In the genomic region with DNA sequence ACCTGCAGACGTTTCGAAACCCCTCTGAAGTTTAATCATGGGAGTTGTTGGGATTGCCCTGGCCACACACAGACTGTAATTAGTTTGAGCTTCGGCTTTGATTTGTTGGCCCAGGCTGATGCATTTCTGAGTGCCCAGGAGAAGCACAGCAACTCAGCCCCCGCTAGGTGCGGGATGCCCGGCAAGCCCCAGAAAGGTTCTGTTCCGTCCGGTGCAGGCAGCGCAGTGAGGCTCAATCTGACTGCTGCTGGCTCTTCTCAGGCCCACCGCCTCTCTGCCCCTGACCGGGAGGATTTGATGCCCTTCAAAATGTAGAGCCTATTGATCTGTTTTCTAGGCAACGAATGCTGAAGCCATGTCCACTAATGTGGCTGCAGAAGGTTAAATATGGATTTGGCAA, we compare ENCODE assay signal across 1 cellular context.
TF ChIP-seq lines count a peak whose summit lies in the region.

No MANE protein-coding gene starts in this region.

TF ChIP-seq in WTC11, 78 proteins besides CTCF, POLR2A, EP300 and RAD21:
- TF ChIP-seq, protein P1, sequence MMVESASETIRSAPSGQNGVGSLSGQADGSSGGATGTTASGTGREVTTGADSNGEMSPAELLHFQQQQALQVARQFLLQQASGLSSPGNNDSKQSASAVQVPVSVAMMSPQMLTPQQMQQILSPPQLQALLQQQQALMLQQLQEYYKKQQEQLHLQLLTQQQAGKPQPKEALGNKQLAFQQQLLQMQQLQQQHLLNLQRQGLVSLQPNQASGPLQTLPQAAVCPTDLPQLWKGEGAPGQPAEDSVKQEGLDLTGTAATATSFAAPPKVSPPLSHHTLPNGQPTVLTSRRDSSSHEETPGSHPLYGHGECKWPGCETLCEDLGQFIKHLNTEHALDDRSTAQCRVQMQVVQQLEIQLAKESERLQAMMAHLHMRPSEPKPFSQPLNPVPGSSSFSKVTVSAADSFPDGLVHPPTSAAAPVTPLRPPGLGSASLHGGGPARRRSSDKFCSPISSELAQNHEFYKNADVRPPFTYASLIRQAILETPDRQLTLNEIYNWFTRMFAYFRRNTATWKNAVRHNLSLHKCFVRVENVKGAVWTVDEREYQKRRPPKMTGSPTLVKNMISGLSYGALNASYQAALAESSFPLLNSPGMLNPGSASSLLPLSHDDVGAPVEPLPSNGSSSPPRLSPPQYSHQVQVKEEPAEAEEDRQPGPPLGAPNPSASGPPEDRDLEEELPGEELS (CRISPR knock-in tag; IDR thresholded peaks at IDR 0.05), result no peak
- TF ChIP-seq NR3C1 (CRISPR knock-in tag; conservative IDR thresholded peaks at IDR 0.05; ENCODE audit: low read depth) (no peak), TEAD1 (CRISPR knock-in tag; IDR thresholded peaks at IDR 0.05) (no peak), SOX15 (CRISPR knock-in tag; IDR thresholded peaks at IDR 0.05) (no peak), FOXJ3 (CRISPR knock-in tag; IDR thresholded peaks at IDR 0.05; ENCODE audit: borderline replicate concordance) (no peak), MYBL2 (CRISPR knock-in tag; IDR thresholded peaks at IDR 0.05) (no peak), ZNF263 (CRISPR knock-in tag; IDR thresholded peaks at IDR 0.05; ENCODE audit: low read depth) (no peak)
- TF ChIP-seq, protein P2, sequence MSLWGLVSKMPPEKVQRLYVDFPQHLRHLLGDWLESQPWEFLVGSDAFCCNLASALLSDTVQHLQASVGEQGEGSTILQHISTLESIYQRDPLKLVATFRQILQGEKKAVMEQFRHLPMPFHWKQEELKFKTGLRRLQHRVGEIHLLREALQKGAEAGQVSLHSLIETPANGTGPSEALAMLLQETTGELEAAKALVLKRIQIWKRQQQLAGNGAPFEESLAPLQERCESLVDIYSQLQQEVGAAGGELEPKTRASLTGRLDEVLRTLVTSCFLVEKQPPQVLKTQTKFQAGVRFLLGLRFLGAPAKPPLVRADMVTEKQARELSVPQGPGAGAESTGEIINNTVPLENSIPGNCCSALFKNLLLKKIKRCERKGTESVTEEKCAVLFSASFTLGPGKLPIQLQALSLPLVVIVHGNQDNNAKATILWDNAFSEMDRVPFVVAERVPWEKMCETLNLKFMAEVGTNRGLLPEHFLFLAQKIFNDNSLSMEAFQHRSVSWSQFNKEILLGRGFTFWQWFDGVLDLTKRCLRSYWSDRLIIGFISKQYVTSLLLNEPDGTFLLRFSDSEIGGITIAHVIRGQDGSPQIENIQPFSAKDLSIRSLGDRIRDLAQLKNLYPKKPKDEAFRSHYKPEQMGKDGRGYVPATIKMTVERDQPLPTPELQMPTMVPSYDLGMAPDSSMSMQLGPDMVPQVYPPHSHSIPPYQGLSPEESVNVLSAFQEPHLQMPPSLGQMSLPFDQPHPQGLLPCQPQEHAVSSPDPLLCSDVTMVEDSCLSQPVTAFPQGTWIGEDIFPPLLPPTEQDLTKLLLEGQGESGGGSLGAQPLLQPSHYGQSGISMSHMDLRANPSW (CRISPR knock-in tag; conservative IDR thresholded peaks at IDR 0.05; ENCODE audit: low read depth), result no peak
- TF ChIP-seq, protein P3, sequence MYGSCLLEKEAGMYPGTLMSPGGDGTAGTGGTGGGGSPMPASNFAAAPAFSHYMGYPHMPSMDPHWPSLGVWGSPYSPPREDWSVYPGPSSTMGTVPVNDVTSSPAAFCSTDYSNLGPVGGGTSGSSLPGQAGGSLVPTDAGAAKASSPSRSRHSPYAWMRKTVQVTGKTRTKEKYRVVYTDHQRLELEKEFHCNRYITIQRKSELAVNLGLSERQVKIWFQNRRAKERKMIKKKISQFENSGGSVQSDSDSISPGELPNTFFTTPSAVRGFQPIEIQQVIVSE (CRISPR knock-in tag; IDR thresholded peaks at IDR 0.05; ENCODE audit: borderline replicate concordance), result no peak
- TF ChIP-seq, protein P4, sequence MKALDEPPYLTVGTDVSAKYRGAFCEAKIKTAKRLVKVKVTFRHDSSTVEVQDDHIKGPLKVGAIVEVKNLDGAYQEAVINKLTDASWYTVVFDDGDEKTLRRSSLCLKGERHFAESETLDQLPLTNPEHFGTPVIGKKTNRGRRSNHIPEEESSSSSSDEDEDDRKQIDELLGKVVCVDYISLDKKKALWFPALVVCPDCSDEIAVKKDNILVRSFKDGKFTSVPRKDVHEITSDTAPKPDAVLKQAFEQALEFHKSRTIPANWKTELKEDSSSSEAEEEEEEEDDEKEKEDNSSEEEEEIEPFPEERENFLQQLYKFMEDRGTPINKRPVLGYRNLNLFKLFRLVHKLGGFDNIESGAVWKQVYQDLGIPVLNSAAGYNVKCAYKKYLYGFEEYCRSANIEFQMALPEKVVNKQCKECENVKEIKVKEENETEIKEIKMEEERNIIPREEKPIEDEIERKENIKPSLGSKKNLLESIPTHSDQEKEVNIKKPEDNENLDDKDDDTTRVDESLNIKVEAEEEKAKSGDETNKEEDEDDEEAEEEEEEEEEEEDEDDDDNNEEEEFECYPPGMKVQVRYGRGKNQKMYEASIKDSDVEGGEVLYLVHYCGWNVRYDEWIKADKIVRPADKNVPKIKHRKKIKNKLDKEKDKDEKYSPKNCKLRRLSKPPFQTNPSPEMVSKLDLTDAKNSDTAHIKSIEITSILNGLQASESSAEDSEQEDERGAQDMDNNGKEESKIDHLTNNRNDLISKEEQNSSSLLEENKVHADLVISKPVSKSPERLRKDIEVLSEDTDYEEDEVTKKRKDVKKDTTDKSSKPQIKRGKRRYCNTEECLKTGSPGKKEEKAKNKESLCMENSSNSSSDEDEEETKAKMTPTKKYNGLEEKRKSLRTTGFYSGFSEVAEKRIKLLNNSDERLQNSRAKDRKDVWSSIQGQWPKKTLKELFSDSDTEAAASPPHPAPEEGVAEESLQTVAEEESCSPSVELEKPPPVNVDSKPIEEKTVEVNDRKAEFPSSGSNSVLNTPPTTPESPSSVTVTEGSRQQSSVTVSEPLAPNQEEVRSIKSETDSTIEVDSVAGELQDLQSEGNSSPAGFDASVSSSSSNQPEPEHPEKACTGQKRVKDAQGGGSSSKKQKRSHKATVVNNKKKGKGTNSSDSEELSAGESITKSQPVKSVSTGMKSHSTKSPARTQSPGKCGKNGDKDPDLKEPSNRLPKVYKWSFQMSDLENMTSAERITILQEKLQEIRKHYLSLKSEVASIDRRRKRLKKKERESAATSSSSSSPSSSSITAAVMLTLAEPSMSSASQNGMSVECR (CRISPR knock-in tag; IDR thresholded peaks at IDR 0.05; ENCODE audit: borderline replicate concordance), result no peak
